ENCODE assay signal across 32 cellular contexts in genomic region chr1:199116488-199116887, GRCh38.
"Had no signal": no experiment of that assay in that cellular context is flagged by ENCODE, and none has a peak within 500 bp of the region (broad histone marks: within the 10 kb centered on the region; RNA-seq: fewer than 3 reads in every experiment).

No MANE protein-coding gene starts in this region.

- H3K9me3 ChIP-seq: esophagus squamous epithelium had no signal

- H3K27me3 ChIP-seq: brain microvascular endothelial cell, esophagus squamous epithelium, gastroesophageal sphincter, heart right ventricle had no signal

- H3K4me3 ChIP-seq: esophagus squamous epithelium, gastroesophageal sphincter, heart right ventricle had no signal

- FAIRE-seq: astrocyte, colon, endometrium, endothelial cell of umbilical vein had no signal

- H3K27me3 Mint-ChIP-seq: activated CD4-positive, alpha-beta memory T cell treated with anti-CD3 and anti-CD28 coated beads, Interleukin-2, amount 10 ng/mL, durations not matched to agents 7 days and 5 days; activated CD4-positive, alpha-beta T cell treated with anti-CD3 and anti-CD28 coated beads, Interleukin-2, amount 10 ng/mL, durations not matched to agents 7 days and 5 days; activated naive CD8-positive, alpha-beta T cell; activated T-cell treated with anti-CD3 and anti-CD28 coated beads, Interleukin-2, amount 50 U/mL, for 24 hours; activated T-helper 17 cell treated with anti-CD3 and anti-CD28 coated beads, Interleukin-2, amount 50 U/mL, for 72 hours; T-helper 17 cell had no signal

- H3K4me1 Mint-ChIP-seq: activated T-helper 17 cell treated with anti-CD3 and anti-CD28 coated beads, Interleukin-2, amount 50 U/mL, for 72 hours had no signal

- H3K36me3 ChIP-seq: brain microvascular endothelial cell, esophagus squamous epithelium, gastroesophageal sphincter, heart right ventricle had no signal

- H3K27ac Mint-ChIP-seq: activated CD4-positive, alpha-beta memory T cell treated with anti-CD3 and anti-CD28 coated beads, Interleukin-2, amount 10 ng/mL, durations not matched to agents 7 days and 5 days; activated CD4-positive, alpha-beta T cell treated with anti-CD3 and anti-CD28 coated beads, Interleukin-2, amount 10 ng/mL, durations not matched to agents 7 days and 5 days; activated naive CD8-positive, alpha-beta T cell; activated T-cell treated with anti-CD3 and anti-CD28 coated beads, Interleukin-2, amount 50 U/mL, for 24 hours; activated T-helper 17 cell treated with anti-CD3 and anti-CD28 coated beads, Interleukin-2, amount 50 U/mL, for 72 hours; T-helper 17 cell; T-helper 2 cell treated with Interferon-gamma antibody and Interleukin-4, amounts not matched to agents 5 μg/mL and 100 μg/mL, for 36 hours had no signal

- H3K9me3 Mint-ChIP-seq: activated T-cell treated with anti-CD3 and anti-CD28 coated beads, Interleukin-2, amount 50 U/mL, for 24 hours; activated T-helper 17 cell treated with anti-CD3 and anti-CD28 coated beads, Interleukin-2, amount 50 U/mL, for 72 hours had no signal

- H3K4me1 ChIP-seq: esophagus squamous epithelium, gastroesophageal sphincter, heart right ventricle had no signal

- DNase-seq: activated CD4-positive, alpha-beta memory T cell treated with anti-CD3 and anti-CD28 coated beads, Interleukin-2, amount 10 ng/mL, durations not matched to agents 7 days and 5 days; activated CD4-positive, alpha-beta T cell treated with anti-CD3 and anti-CD28 coated beads for 1 hour; activated CD4-positive, alpha-beta T cell treated with anti-CD3 and anti-CD28 coated beads for 4 hours; activated CD4-positive, alpha-beta T cell treated with anti-CD3 and anti-CD28 coated beads, Interleukin-2, amount 10 ng/mL, durations not matched to agents 7 days and 5 days; activated CD4-positive, alpha-beta T cell treated with anti-CD3 and anti-CD28 coated beads, Interleukin-2, amount 50 U/mL, for 4 hours; activated CD8-positive, alpha-beta memory T cell treated with anti-CD3 and anti-CD28 coated beads, Interleukin-2, amount 50 U/mL, for 48 hours; activated effector memory CD4-positive, alpha-beta T cell treated with Interleukin-2 at 50 U/mL for 16 hours; activated gamma-delta T cell treated with Interleukin-2 at 50 U/mL for 16 hours; activated naive CD4-positive, alpha-beta T cell treated with anti-CD3 and anti-CD28 coated beads, Interleukin-2, amount 50 U/mL, for 16 hours; activated naive CD4-positive, alpha-beta T cell treated with Interleukin-2 at 50 U/mL for 16 hours; activated T-cell treated with anti-CD3 and anti-CD28 coated beads for 4 hours; activated T-cell treated with anti-CD3 and anti-CD28 coated beads, Interleukin-2, amount 50 U/mL, for 24 hours; amniotic stem cell; anterior cingulate cortex; brain microvascular endothelial cell; caudate nucleus; effector CD8-positive, alpha-beta T cell; esophagus squamous epithelium; foreskin melanocyte; heart right ventricle; T-helper 1 cell; T-helper 17 cell; T1000 had no signal

- H3K36me3 Mint-ChIP-seq: activated naive CD8-positive, alpha-beta T cell had no signal

- ATAC-seq: activated T-helper 17 cell treated with anti-CD3 and anti-CD28 coated beads, Interleukin-2, amount 50 U/mL, for 72 hours; gastroesophageal sphincter; heart right ventricle; T-helper 17 cell had no signal

- H3K27ac ChIP-seq: brain microvascular endothelial cell, epithelial cell of prostate, esophagus squamous epithelium, gastroesophageal sphincter, heart right ventricle had no signal

- H3K4me3 Mint-ChIP-seq: activated CD4-positive, alpha-beta memory T cell treated with anti-CD3 and anti-CD28 coated beads, Interleukin-2, amount 10 ng/mL, durations not matched to agents 7 days and 5 days; activated CD4-positive, alpha-beta T cell treated with anti-CD3 and anti-CD28 coated beads, Interleukin-2, amount 10 ng/mL, durations not matched to agents 7 days and 5 days; activated naive CD8-positive, alpha-beta T cell; activated T-cell treated with anti-CD3 and anti-CD28 coated beads, Interleukin-2, amount 50 U/mL, for 24 hours; activated T-helper 17 cell treated with anti-CD3 and anti-CD28 coated beads, Interleukin-2, amount 50 U/mL, for 72 hours; T-helper 17 cell; T-helper 2 cell treated with Interferon-gamma antibody and Interleukin-4, amounts not matched to agents 5 μg/mL and 100 μg/mL, for 36 hours had no signal
